8 cellular contexts compared by ENCODE assay signal in the genomic region with DNA sequence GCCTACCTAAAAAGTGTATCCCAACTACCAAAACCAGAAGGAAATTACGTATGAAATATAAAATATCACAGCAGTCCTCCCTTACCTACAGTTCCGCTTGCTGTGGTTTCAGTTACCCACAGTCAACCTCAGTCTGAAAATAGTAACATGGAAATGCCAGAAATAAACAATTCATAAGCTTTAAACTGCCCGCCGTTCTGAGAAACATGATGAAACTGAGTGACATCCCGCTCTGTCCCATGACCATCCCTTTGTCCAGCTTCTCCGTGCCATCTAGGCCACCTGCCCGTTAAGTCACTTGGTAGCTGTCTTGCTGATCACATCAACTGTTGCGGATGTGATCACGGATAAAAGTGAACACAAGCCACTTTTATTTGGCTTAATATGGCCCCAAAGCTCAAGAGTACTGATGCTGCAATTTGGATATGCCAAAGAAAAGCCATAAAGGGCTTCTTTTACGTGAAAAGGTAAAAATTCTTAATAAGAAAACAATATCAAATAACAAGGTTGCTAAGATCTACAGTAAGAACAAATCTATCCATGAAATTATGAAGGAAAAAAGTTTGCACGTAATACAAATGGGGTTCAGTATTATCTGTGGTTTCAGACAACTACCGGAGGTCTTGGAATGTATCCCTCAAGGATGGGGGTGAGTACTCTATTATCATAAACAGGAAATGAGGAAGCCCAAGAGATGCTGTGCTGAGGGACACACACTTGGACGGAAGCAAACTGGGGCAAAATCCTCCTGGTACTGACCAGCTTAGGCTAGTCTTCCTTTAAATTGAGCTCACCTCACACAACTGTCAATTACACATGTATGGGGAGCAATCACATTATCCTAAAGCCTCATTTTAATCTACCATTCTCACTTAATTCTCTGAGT. TPM values are rescaled to one million over a fixed set of nuclear protein-coding genes. Genes with fewer than 3 reads are reported as not detected.
DNase-seq lines count a peak whose midpoint lies in the region; ATAC-seq, FAIRE-seq and TF ChIP-seq lines count a peak whose summit lies in the region.

No MANE protein-coding gene starts in this region.

- WGBS in right cardiac atrium = 18% methylated on average over 13 of the region's 13 CpGs

- ATAC-seq in HG03159 (IDR thresholded peaks at IDR 0.05; ENCODE audit: unreplicated experiment) (peak; percentile 60), right cardiac atrium (peak; percentile 42 to 47)
- ATAC-seq in activated CD8-positive, alpha-beta T cell treated with anti-CD3 and anti-CD28 coated beads for 36 hours = peak; percentile 64

- CTCF ChIA-PET in activated CD8-positive, alpha-beta T cell treated with anti-CD3 and anti-CD28 coated beads for 36 hours (lab: Charles Lee) = interaction anchor here (0.9 to 1.8 kb wide), 2 partner anchors 9 to 65 kb away, joined by 4 to 18 read pairs; partner anchors contain the start of gene USP22

- peaks cover 49% of the 10 kb centered on the region for H3K36me3 Mint-ChIP-seq in activated CD8-positive, alpha-beta T cell treated with anti-CD3 and anti-CD28 coated beads for 36 hours (ENCODE audit: low read depth)

- H3K27ac Mint-ChIP-seq in activated CD8-positive, alpha-beta T cell treated with anti-CD3 and anti-CD28 coated beads for 36 hours = peak overlapping the region; percentile 93

- H3K27me3 ChIP-seq in right cardiac atrium (ENCODE audit: control insufficient read depth, insufficient read depth) = no peaks in the 10 kb centered on the region

- no peak for FAIRE-seq in D721Med (lab: Jason Lieb, UNC)

- H3K4me3 ChIP-seq in right cardiac atrium (ENCODE audit: low read length) = no peak overlapping the region

- peak; percentile 23 to 38 for DNase-seq in activated CD4-positive, alpha-beta T cell treated with anti-CD3 and anti-CD28 coated beads for 4 hours
- DNase-seq in activated CD4-positive, alpha-beta T cell treated with anti-CD3 and anti-CD28 coated beads, Interleukin-2, amount 50 U/mL, for 4 hours = no peak
- DNase-seq in activated CD8-positive, alpha-beta T cell treated with anti-CD3 and anti-CD28 coated beads for 36 hours = peak; percentile 75
- DNase-seq in right cardiac atrium (peak in 1 of 3 donors; percentile 44), superior temporal gyrus (ENCODE audit: extremely low spot score) (peak; percentile 40), D721Med (ENCODE audit: insufficient read length, low spot score) (no peak)
- DNase-seq in activated CD4-positive, CD25-positive, alpha-beta regulatory T cell (lab: John Stamatoyannopoulos, UW) = no peak

- peaks cover 78% of the 10 kb centered on the region for H3K4me1 Mint-ChIP-seq in activated CD8-positive, alpha-beta T cell treated with anti-CD3 and anti-CD28 coated beads for 36 hours (ENCODE audit: low read depth)

- H3K9me3 Mint-ChIP-seq in activated CD8-positive, alpha-beta T cell treated with anti-CD3 and anti-CD28 coated beads for 36 hours = no peaks in the 10 kb centered on the region

- intact Hi-C loops in activated CD8-positive, alpha-beta T cell treated with anti-CD3 and anti-CD28 coated beads for 36 hours (cut with micrococcal nuclease) = no loop called here
- intact Hi-C loops in right cardiac atrium (cut with DNase I) = no loop called here

- peak overlapping the region; percentile 77 for H3K27ac ChIP-seq in right cardiac atrium (ENCODE audit: low read length)

- no peaks in the 10 kb centered on the region for H3K9me3 ChIP-seq in right cardiac atrium (ENCODE audit: control insufficient read depth, low read length)

- no peaks in the 10 kb centered on the region for H3K27me3 Mint-ChIP-seq in activated CD8-positive, alpha-beta T cell treated with anti-CD3 and anti-CD28 coated beads for 36 hours

- peak overlapping the region; percentile 55 for H3K4me3 Mint-ChIP-seq in activated CD8-positive, alpha-beta T cell treated with anti-CD3 and anti-CD28 coated beads for 36 hours

- H3K4me1 ChIP-seq in right cardiac atrium (ENCODE audit: control insufficient read depth, insufficient read depth, low read length) = peaks cover 28% of the 10 kb centered on the region

- TF ChIP-seq CTCF in activated CD8-positive, alpha-beta T cell treated with anti-CD3 and anti-CD28 coated beads for 36 hours (IDR thresholded peaks at IDR 0.05) = no peak
- TF ChIP-seq CTCF in D721Med (IDR thresholded peaks at IDR 0.05; ENCODE audit: insufficient read depth, missing control alignments) = no peak

- POLR2A ChIA-PET in activated CD8-positive, alpha-beta T cell treated with anti-CD3 and anti-CD28 coated beads for 36 hours (lab: Charles Lee) = interaction anchor here (0.8 to 3.2 kb wide), 4 partner anchors 9 to 185 kb away, joined by 3 to 27 read pairs (median 3); partner anchors contain the start of gene USP22

RNA-seq across cellular contexts. Expression of gene USP22, which starts 8.2 kb away (rescaled TPM):
- 100 to 1,000 TPM; 149 to 153 TPM for total RNA-seq in activated CD8-positive, alpha-beta T cell treated with anti-CD3 and anti-CD28 coated beads for 36 hours
- 100 to 1,000 TPM; 155 to 175 (median 168) TPM for total RNA-seq in right cardiac atrium
- 52.2 TPM for polyA plus RNA-seq in right cardiac atrium

Comparison
In these comparisons a context has a peak if more than half of its experiments do, and no peak if none do; other contexts are left out.
1. DNase-seq: peak in activated CD4-positive, alpha-beta T cell treated with anti-CD3 and anti-CD28 coated beads for 4 hours (2 of 2), activated CD8-positive, alpha-beta T cell treated with anti-CD3 and anti-CD28 coated beads for 36 hours (single experiment) and superior temporal gyrus (single experiment); none in activated CD4-positive, alpha-beta T cell treated with anti-CD3 and anti-CD28 coated beads, Interleukin-2, amount 50 U/mL, for 4 hours (0 of 2), D721Med (single experiment) and activated CD4-positive, CD25-positive, alpha-beta regulatory T cell (0 of 4).
2. Peak in every context shown above with its lines, with median percentiles within 50 percentile points of each other: ATAC-seq.